In genomic region chr2:241815477-241816430, GRCh38 we compare ENCODE assay signal across 18 cellular contexts. TPM values are rescaled to one million over a fixed set of nuclear protein-coding genes. Genes with fewer than 3 reads are reported as not detected.
DNase-seq lines count a peak whose midpoint lies in the region; ATAC-seq, FAIRE-seq and TF ChIP-seq lines count a peak whose summit lies in the region.
"Had no signal": no experiment of that assay in that cellular context is flagged by ENCODE, and none has a peak within 500 bp of the region (broad histone marks: within the 10 kb centered on the region; RNA-seq: fewer than 3 reads in every experiment).

No MANE protein-coding gene starts in this region.

- peaks cover 0 to 13% of the 10 kb centered on the region in 2 donors for H3K4me1 ChIP-seq in right atrium auricular region
- peaks cover 0 to 3% of the 10 kb centered on the region in 2 donors for H3K4me1 ChIP-seq in kidney (ENCODE audit: control insufficient read depth in 1 of 2, insufficient read depth in 1 of 2, low read depth in 1 of 2, low read length in 2 of 2)
- no peaks in the 10 kb centered on the region for H3K4me1 ChIP-seq in upper lobe of right lung
- H3K4me1 ChIP-seq in foreskin keratinocyte = no peaks in the 10 kb centered on the region

- no peak for ATAC-seq in Right ventricle myocardium inferior
- no peak for ATAC-seq in upper lobe of right lung
- no peak for ATAC-seq in foreskin keratinocyte
- ATAC-seq in HG03196 (IDR thresholded peaks at IDR 0.05; ENCODE audit: unreplicated experiment) = no peak
- ATAC-seq: esophagus mucosa had no signal

- no peak for FAIRE-seq in kidney (lab: Jason Lieb, UNC)
- FAIRE-seq: G401.6, GM18507, GM19239 had no signal

- H3K4me3 ChIP-seq in right atrium auricular region (no peak overlapping the region), H7 (ENCODE audit: insufficient read depth, low read depth, low read length) (no peak overlapping the region), kidney (ENCODE audit: low read length in 2 of 2) (no peak overlapping the region), upper lobe of right lung (no peak overlapping the region)

- no peak overlapping the region for H3K9ac ChIP-seq in kidney (ENCODE audit: low read length in 2 of 2)

- no peaks in the 10 kb centered on the region for H3K36me3 ChIP-seq in right atrium auricular region
- H3K36me3 ChIP-seq in H7 (replicated peaks; ENCODE audit: control insufficient read depth, insufficient read depth, low read length) = no peaks in the 10 kb centered on the region
- H3K36me3 ChIP-seq in kidney (ENCODE audit: control insufficient read depth in 1 of 2, insufficient read depth in 2 of 2, low read length in 2 of 2) = no peaks in the 10 kb centered on the region
- H3K36me3 ChIP-seq in upper lobe of right lung = no peaks in the 10 kb centered on the region

- peak; percentile 71 for DNase-seq in Right ventricle myocardium inferior (ENCODE audit: missing footprints)
- no peak for DNase-seq in right atrium auricular region (ENCODE audit: low spot score)
- DNase-seq in H7 = peak; percentile 67
- peak; percentile 72 for DNase-seq in kidney
- peak; percentile 60 for DNase-seq in upper lobe of right lung
- DNase-seq in foreskin keratinocyte = no peak
- no peak for DNase-seq in DMS 273 treated with DMSO at 0.1 percent for 48 hours (lab: John Stamatoyannopoulos, UW)
- DNase-seq: activated naive CD4-positive, alpha-beta T cell treated with Interleukin-2 at 50 U/mL for 16 hours; COR-L47; mammary epithelial cell; NCI-H774; SW 1271 had no signal

- H3K27ac ChIP-seq in right atrium auricular region (no peak overlapping the region), kidney (ENCODE audit: low read depth in 2 of 2, low read length in 2 of 2) (no peak overlapping the region), upper lobe of right lung (no peak overlapping the region), foreskin keratinocyte (no peak overlapping the region)

- H3K27me3 ChIP-seq in right atrium auricular region (no peaks in the 10 kb centered on the region), H7 (ENCODE audit: control insufficient read depth, insufficient read depth, low read length) (no peaks in the 10 kb centered on the region), upper lobe of right lung (no peaks in the 10 kb centered on the region), foreskin keratinocyte (peaks cover 4% of the 10 kb centered on the region)

- TF ChIP-seq CTCF in right atrium auricular region (IDR thresholded peaks at IDR 0.05) = no peak
- TF ChIP-seq CTCF in kidney (IDR thresholded peaks at IDR 0.05; ENCODE audit: borderline replicate concordance, extremely low read depth, insufficient read depth) = no peak
- no peak for TF ChIP-seq CTCF in upper lobe of right lung (IDR thresholded peaks at IDR 0.05)
- TF ChIP-seq CTCF in foreskin keratinocyte (conservative IDR thresholded peaks at IDR 0.05) = no peak

- intact Hi-C loops in Right ventricle myocardium inferior (cut with DNase I) (no loop called here), kidney (cut with DNase I) (no loop called here), upper lobe of right lung (cut with DNase I) (no loop called here)

- no peaks in the 10 kb centered on the region for H3K9me3 ChIP-seq in right atrium auricular region
- H3K9me3 ChIP-seq in kidney (ENCODE audit: control insufficient read depth in 1 of 2, low read length in 2 of 2) = no peaks in the 10 kb centered on the region
- no peaks in the 10 kb centered on the region for H3K9me3 ChIP-seq in upper lobe of right lung

RNA-seq across cellular contexts. Expression of gene NEU4, which starts 6.8 kb away (rescaled TPM):
- total RNA-seq in Right ventricle myocardium inferior (0.30 TPM), right atrium auricular region (under 1 TPM in 1 of 2 donors, not detected in 1; 0.31 TPM), kidney (0.76 TPM), upper lobe of right lung (0.23 TPM), foreskin keratinocyte (not detected in 2 replicates)
- total RNA-seq in H7 (2014; rRNA removed; shearing (Covaris generic)) = 0.41 TPM in 1 of 2 replicates, not detected in the other
- polyA plus RNA-seq in kidney (ENCODE audit: insufficient read depth, low read depth, low replicate concordance) (2.8 TPM), foreskin keratinocyte (not detected in 2 replicates)
- total RNA-seq: esophagus mucosa, mammary epithelial cell had no signal
- polyA plus RNA-seq: mammary epithelial cell had no signal

RNA-seq across cellular contexts. Expression of gene GAL3ST2, which starts 39.1 kb away (rescaled TPM):
- total RNA-seq in Right ventricle myocardium inferior = not detected
- 1 to 10 TPM in 1 of 2 donors, under 1 TPM in 1; 0.56 to 1.1 TPM for total RNA-seq in right atrium auricular region
- 0.14 TPM in 1 of 2 replicates, not detected in the other for total RNA-seq in H7 (2014; rRNA removed; shearing (Covaris generic))
- 0.19 TPM for total RNA-seq in kidney
- polyA plus RNA-seq in kidney (ENCODE audit: insufficient read depth, low read depth, low replicate concordance) = 0.39 TPM
- not detected for total RNA-seq in upper lobe of right lung
- total RNA-seq in foreskin keratinocyte = not detected in 2 replicates
- not detected in 2 replicates for polyA plus RNA-seq in foreskin keratinocyte
- total RNA-seq: esophagus mucosa, glomerular endothelial cell, mammary epithelial cell had no signal
- polyA plus RNA-seq: mammary epithelial cell had no signal

RNA-seq across cellular contexts. Expression of gene PDCD1, which starts 42.9 kb away (rescaled TPM):
- total RNA-seq in Right ventricle myocardium inferior (1.2 TPM), right atrium auricular region (10 to 100 TPM in 1 of 2 donors, 1 to 10 TPM in 1; 1.0 to 17.5 TPM), kidney (1.6 TPM), upper lobe of right lung (1.8 TPM), foreskin keratinocyte (not detected in 2 replicates)
- total RNA-seq in H7 (2014; rRNA removed; shearing (Covaris generic)) = 1.0 and 2.8 TPM in 2 replicates
- polyA plus RNA-seq in kidney (ENCODE audit: insufficient read depth, low read depth, low replicate concordance) (0.49 TPM), foreskin keratinocyte (not detected in 2 replicates)
- total RNA-seq: glomerular endothelial cell, mammary epithelial cell had no signal
- polyA plus RNA-seq: mammary epithelial cell had no signal

RNA-seq across cellular contexts. Expression of gene RTP5, which starts 53.8 kb away (rescaled TPM):
- not detected for total RNA-seq in Right ventricle myocardium inferior
- not detected for total RNA-seq in right atrium auricular region
- total RNA-seq in H7 (2014; rRNA removed; shearing (Covaris generic)) = not detected in 2 replicates
- 0.13 TPM for total RNA-seq in kidney
- not detected for polyA plus RNA-seq in kidney (ENCODE audit: insufficient read depth, low read depth, low replicate concordance)
- not detected for total RNA-seq in upper lobe of right lung
- total RNA-seq in foreskin keratinocyte = not detected in 2 replicates
- not detected in 2 replicates for polyA plus RNA-seq in foreskin keratinocyte
- total RNA-seq: esophagus mucosa, glomerular endothelial cell, mammary epithelial cell had no signal
- polyA plus RNA-seq: mammary epithelial cell had no signal

Comparison
In these comparisons a context has a peak if more than half of its experiments do, and no peak if none do; other contexts are left out.
1. DNase-seq: peak in Right ventricle myocardium inferior (single experiment), H7 (single experiment), kidney (single experiment) and upper lobe of right lung (single experiment); none in right atrium auricular region (single experiment), foreskin keratinocyte (0 of 2) and DMS 273 treated with DMSO at 0.1 percent for 48 hours (single experiment).